In the genomic region with DNA sequence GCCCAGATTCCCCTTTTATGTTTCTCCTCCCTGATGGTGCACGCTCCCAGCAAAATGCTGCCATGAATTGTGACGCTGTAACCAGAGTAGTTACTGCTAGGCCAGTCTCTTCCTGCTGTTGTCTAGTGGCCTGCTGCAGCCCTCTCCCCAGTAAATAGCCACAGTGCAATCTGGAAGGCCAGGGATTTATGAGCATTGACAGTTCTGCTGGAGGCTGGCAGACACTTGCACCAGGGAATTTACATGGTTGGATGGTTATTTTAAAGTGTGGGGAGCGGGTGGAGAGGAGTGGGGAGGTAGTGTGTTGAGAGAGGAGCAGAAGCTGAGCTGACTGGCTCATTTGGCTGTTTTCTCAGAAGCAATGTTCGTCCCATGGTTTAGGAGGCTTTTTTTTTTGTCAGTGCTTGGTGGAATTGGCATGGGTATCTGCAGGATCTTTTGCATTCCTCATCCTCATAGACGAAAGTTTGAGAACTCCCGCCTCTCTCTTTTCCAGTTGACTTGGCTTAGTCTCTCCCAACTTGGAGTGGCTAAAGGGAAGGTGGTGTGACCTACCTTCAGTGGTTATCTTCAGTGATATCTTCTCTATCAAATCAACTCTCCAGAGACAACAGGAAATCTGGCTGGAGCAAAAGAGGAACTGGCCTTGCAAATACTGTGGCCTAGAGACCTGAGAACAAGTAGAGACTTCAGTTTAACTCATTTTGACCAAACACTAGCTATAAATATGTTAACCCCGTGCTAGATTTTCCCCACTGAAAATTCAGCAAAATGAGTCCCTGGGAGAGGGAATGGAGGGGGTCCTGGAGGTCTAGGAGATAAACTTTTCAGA, we compare ENCODE assay signal across 10 cellular contexts.
A peak's percentile ranks its signal among the peaks of the same experiment; 100 is the strongest.
DNase-seq lines count a peak whose midpoint lies in the region; ATAC-seq, FAIRE-seq and TF ChIP-seq lines count a peak whose summit lies in the region.
"Had no signal": no experiment of that assay in that cellular context is flagged by ENCODE, and none has a peak within 500 bp of the region (broad histone marks: within the 10 kb centered on the region; RNA-seq: fewer than 3 reads in every experiment).

No MANE protein-coding gene starts in this region.

- H3K27ac ChIP-seq in kidney (ENCODE audit: low read depth in 2 of 2, low read length in 2 of 2) = no peak overlapping the region

- H3K36me3 ChIP-seq in kidney (ENCODE audit: control insufficient read depth in 1 of 2, insufficient read depth in 2 of 2, low read length in 2 of 2) = peaks cover 8 to 10% of the 10 kb centered on the region in 2 donors

- peaks cover 71% of the 10 kb centered on the region for H3K4me1 Mint-ChIP-seq in stimulated activated memory B cell treated with anti-CD40 and anti-IgM and Interleukin-4, amounts not matched to agents 10 μg/mL and 1 μg/mL and 100 μg/mL, for 72 hours

- no peaks in the 10 kb centered on the region for H3K9me3 Mint-ChIP-seq in stimulated activated memory B cell treated with anti-CD40 and anti-IgM and Interleukin-4, amounts not matched to agents 10 μg/mL and 1 μg/mL and 100 μg/mL, for 72 hours

- H3K4me3 Mint-ChIP-seq in stimulated activated memory B cell treated with anti-CD40 and anti-IgM and Interleukin-4, amounts not matched to agents 10 μg/mL and 1 μg/mL and 100 μg/mL, for 72 hours = peak overlapping the region; percentile 67

- H3K4me3 ChIP-seq in kidney (ENCODE audit: low read length in 2 of 2) = no peak overlapping the region
- H3K4me3 ChIP-seq: dorsolateral prefrontal cortex had no signal

- peaks cover 0 to 3% of the 10 kb centered on the region in 2 donors for H3K4me1 ChIP-seq in kidney (ENCODE audit: control insufficient read depth in 1 of 2, insufficient read depth in 1 of 2, low read depth in 1 of 2, low read length in 2 of 2)

- intact Hi-C loops in kidney (cut with DNase I) = no loop called here

- FAIRE-seq in kidney (lab: Jason Lieb, UNC) = no peak

- ATAC-seq in GM19395 (IDR thresholded peaks at IDR 0.05; ENCODE audit: unreplicated experiment) (peak; percentile 75), HG03159 (IDR thresholded peaks at IDR 0.05; ENCODE audit: unreplicated experiment) (peak; percentile 60), HG02852 (IDR thresholded peaks at IDR 0.05; ENCODE audit: unreplicated experiment) (no peak)
- peak; percentile 88 for ATAC-seq in stimulated activated memory B cell treated with anti-CD40 and anti-IgM and Interleukin-4, amounts not matched to agents 10 μg/mL and 1 μg/mL and 100 μg/mL, for 72 hours

- no peak for TF ChIP-seq CTCF in kidney (IDR thresholded peaks at IDR 0.05; ENCODE audit: borderline replicate concordance, extremely low read depth, insufficient read depth)

- peak; percentile 46 for DNase-seq in SKM-1 treated with dmso at 0.1 percent for 144 hours (lab: John Stamatoyannopoulos, UW; ENCODE audit: unreplicated experiment)
- no peak for DNase-seq in NCI-H1436 (lab: John Stamatoyannopoulos, UW)
- DNase-seq in kidney = no peak
- DNase-seq in H4 (ENCODE audit: low spot score) = no peak
- DNase-seq: dorsolateral prefrontal cortex, Right ventricle myocardium superior had no signal

- no peak overlapping the region for H3K9ac ChIP-seq in kidney (ENCODE audit: low read length in 2 of 2)

- no peaks in the 10 kb centered on the region for H3K9me3 ChIP-seq in kidney (ENCODE audit: control insufficient read depth in 1 of 2, low read length in 2 of 2)

- H3K27me3 Mint-ChIP-seq in stimulated activated memory B cell treated with anti-CD40 and anti-IgM and Interleukin-4, amounts not matched to agents 10 μg/mL and 1 μg/mL and 100 μg/mL, for 72 hours = no peaks in the 10 kb centered on the region

- H3K27ac Mint-ChIP-seq in stimulated activated memory B cell treated with anti-CD40 and anti-IgM and Interleukin-4, amounts not matched to agents 10 μg/mL and 1 μg/mL and 100 μg/mL, for 72 hours = peak overlapping the region; percentile 99

- peaks cover 46% of the 10 kb centered on the region for H3K36me3 Mint-ChIP-seq in stimulated activated memory B cell treated with anti-CD40 and anti-IgM and Interleukin-4, amounts not matched to agents 10 μg/mL and 1 μg/mL and 100 μg/mL, for 72 hours
